Comparison of ENCODE assay signal across 8 cellular contexts in genomic region chr19:18557474-18558201, GRCh38. TPM values are rescaled to one million over a fixed set of nuclear protein-coding genes. Genes with fewer than 3 reads are reported as not detected.
DNase-seq lines count a peak whose midpoint lies in the region; ATAC-seq and FAIRE-seq lines count a peak whose summit lies in the region.

Gene KXD1 (plus strand): TSS chr19:18557870. CDS start chr19:18562057, 4,187 bp downstream.

- peak within 1 kb of the TSS; percentile 43 for H2AK5ac ChIP-seq in mesenchymal stem cell (ENCODE audit: low read length, severe bottlenecking)

- H3K27ac ChIP-seq in mesenchymal stem cell (ENCODE audit: low read length, poor library complexity, severe bottlenecking), result no peak within 1 kb of the TSS

- peak; percentile 93 for ATAC-seq in GM21360 (IDR thresholded peaks at IDR 0.05; ENCODE audit: unreplicated experiment)

- H3K4me3 ChIP-seq in endocrine pancreas (ENCODE audit: control insufficient read depth, insufficient read depth, low read length) (peak within 1 kb of the TSS; percentile 71), mesenchymal stem cell (ENCODE audit: insufficient read depth in 1 of 2, low read depth in 1 of 2, low read length in 2 of 2) (peak within 1 kb of the TSS; percentile 94 to 100)

- no peak within 1 kb of the TSS for H2BK15ac ChIP-seq in mesenchymal stem cell (ENCODE audit: low read depth, poor library complexity, severe bottlenecking)

- H4K8ac ChIP-seq in mesenchymal stem cell (ENCODE audit: low read length), result peak within 1 kb of the TSS; percentile 97

- H3K4me1 ChIP-seq in endocrine pancreas (ENCODE audit: control insufficient read depth, insufficient read depth, low read length) (no peaks in the 10 kb centered on the region), mesenchymal stem cell (ENCODE audit: control insufficient read depth, insufficient read depth, low read depth, low read length) (peaks cover 4% of the 10 kb centered on the region)

- no peaks in the 10 kb centered on the region for H3K36me3 ChIP-seq in endocrine pancreas (ENCODE audit: control insufficient read depth, insufficient read depth, low read length)
- peaks cover 9 to 10% of the 10 kb centered on the region in 2 experiments for H3K36me3 ChIP-seq in mesenchymal stem cell (ENCODE audit: control insufficient read depth in 1 of 2, insufficient read depth in 2 of 2, low read depth in 1 of 2, low read length in 2 of 2)

- peak within 1 kb of the TSS; percentile 86 for H2AFZ ChIP-seq in mesenchymal stem cell (ENCODE audit: low read depth, low read length)

- WGBS in mesenchymal stem cell, result under 1% methylated on average over 56 of the region's 57 CpGs

- H4K91ac ChIP-seq in mesenchymal stem cell (ENCODE audit: low read length), result peak within 1 kb of the TSS; percentile 83

- H2BK5ac ChIP-seq in mesenchymal stem cell (ENCODE audit: low read depth, low read length, poor library complexity, severe bottlenecking), result peak within 1 kb of the TSS; percentile 26

- FAIRE-seq in HTR-8/SVneo (lab: Jason Lieb, UNC), result peak; percentile 97

- H3K4me2 ChIP-seq in mesenchymal stem cell (ENCODE audit: low read length, poor library complexity, severe bottlenecking), result peak within 1 kb of the TSS; percentile 79

- peak within 1 kb of the TSS; percentile 79 to 97 for H3K4ac ChIP-seq in mesenchymal stem cell (ENCODE audit: low read depth in 1 of 2, low read length in 2 of 2)

- peaks cover 15% of the 10 kb centered on the region for H3K79me1 ChIP-seq in mesenchymal stem cell (replicated peaks; ENCODE audit: low read length, poor library complexity, severe bottlenecking)

- H2BK120ac ChIP-seq in mesenchymal stem cell (ENCODE audit: low read depth, low read length), result peak within 1 kb of the TSS; percentile 78

- H3K9me3 ChIP-seq in endocrine pancreas (ENCODE audit: control insufficient read depth, low read length) (no peaks in the 10 kb centered on the region), mesenchymal stem cell (ENCODE audit: control insufficient read depth, low read length) (no peaks in the 10 kb centered on the region)

- no peaks in the 10 kb centered on the region for H3K27me3 ChIP-seq in endocrine pancreas (ENCODE audit: control insufficient read depth, insufficient read depth, low read length)
- no peaks in the 10 kb centered on the region for H3K27me3 ChIP-seq in mesenchymal stem cell (ENCODE audit: control insufficient read depth in 1 of 2, insufficient read depth in 1 of 2, low read length in 2 of 2)

- H2BK12ac ChIP-seq in mesenchymal stem cell (ENCODE audit: low read length in 2 of 2), result peak within 1 kb of the TSS in 1 of 2 experiments; percentile 75

- peak; percentile 98 for DNase-seq in COLO668 (lab: John Stamatoyannopoulos, UW; ENCODE audit: unreplicated experiment)
- peak; percentile 99 for DNase-seq in HTR-8/SVneo (ENCODE audit: insufficient read length, low spot score)
- peak; percentile 98 for DNase-seq in NOMO-1 treated with dmso at 0.1 percent for 144 hours (lab: John Stamatoyannopoulos, UW; ENCODE audit: unreplicated experiment)
- peak; percentile 90 to 96 (median 92) for DNase-seq in activated CD8-positive, alpha-beta memory T cell treated with anti-CD3 and anti-CD28 coated beads for 48 hours (ENCODE audit: low read depth in 2 of 3, low spot score in 2 of 3)
- DNase-seq in mesenchymal stem cell, result peak; percentile 99
- peak; percentile 95 for DNase-seq in stimulated activated CD8-positive, alpha-beta memory T cell treated with anti-CD3 and anti-CD28 coated beads, Interleukin-12 subunit alpha, Interleukin-12 subunit beta, amount 100 ng/mL, for 4 hours (ENCODE audit: low read depth)

- peak within 1 kb of the TSS in 1 of 2 experiments; percentile 96 for H3K14ac ChIP-seq in mesenchymal stem cell (ENCODE audit: low read length in 2 of 2)

- peak within 1 kb of the TSS in 1 of 2 experiments; percentile 91 for H3K23ac ChIP-seq in mesenchymal stem cell (ENCODE audit: low read length in 2 of 2)

- H3K9ac ChIP-seq in endocrine pancreas (ENCODE audit: control insufficient read depth, insufficient read depth, low read length) (peak within 1 kb of the TSS; percentile 81), mesenchymal stem cell (ENCODE audit: low read length) (peak within 1 kb of the TSS; percentile 99)

- peak within 1 kb of the TSS; percentile 77 to 97 for H3K18ac ChIP-seq in mesenchymal stem cell (ENCODE audit: low read depth in 1 of 2, low read length in 2 of 2)

RNA-seq across cellular contexts. Expression of gene KXD1, which starts in this region (rescaled TPM):
- 138 TPM for polyA plus RNA-seq in mesenchymal stem cell (2013, experiment 1 of 2)
- 134 TPM for polyA plus RNA-seq in mesenchymal stem cell (2013, experiment 2 of 2)
